In the genomic region with DNA sequence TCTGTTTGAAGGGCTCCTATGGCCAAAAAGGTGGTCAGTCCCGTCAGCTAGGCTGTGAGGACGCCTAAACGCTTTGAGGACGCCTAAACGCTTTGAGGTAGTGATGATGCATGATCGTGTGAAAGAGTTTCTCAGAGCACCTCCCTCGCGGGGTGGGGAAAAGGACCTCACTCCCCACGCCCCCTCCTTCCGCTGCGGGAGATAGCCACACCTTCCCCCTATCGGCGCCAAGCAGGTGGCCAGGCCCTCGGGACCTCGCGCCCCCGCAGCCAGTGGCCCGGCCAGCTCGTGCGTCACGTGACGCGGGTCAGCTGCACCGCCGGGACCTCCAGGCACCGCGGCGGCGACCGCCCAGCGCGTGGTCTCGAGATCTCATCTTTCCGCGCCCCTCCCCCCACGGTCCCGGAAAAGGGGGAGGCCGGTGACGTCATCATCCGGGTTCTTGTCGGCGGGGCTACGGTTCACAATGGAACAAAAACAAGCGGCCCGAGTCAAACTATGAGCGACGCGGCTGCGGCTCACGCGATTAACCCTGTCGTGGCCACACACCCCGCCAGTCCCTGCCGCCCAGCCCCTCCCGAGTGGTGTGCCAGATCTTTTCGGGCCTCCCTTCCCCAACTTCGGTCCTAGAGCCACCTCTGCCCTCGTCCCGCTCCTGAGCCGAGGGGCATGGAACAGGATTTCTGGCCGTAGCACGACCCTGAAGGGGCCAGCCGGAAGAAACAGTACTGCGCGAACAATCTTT, we compare ENCODE assay signal across 8 cellular contexts. TPM values are rescaled to one million over a fixed set of nuclear protein-coding genes. Genes with fewer than 3 reads are reported as not detected.
A peak's percentile ranks its signal among the peaks of the same experiment; 100 is the strongest.
DNase-seq lines count a peak whose midpoint lies in the region; ATAC-seq and TF ChIP-seq lines count a peak whose summit lies in the region.

No MANE protein-coding gene starts in this region.

- H3K27me3 Mint-ChIP-seq in immature natural killer cell (ENCODE audit: low read depth in 3 of 3): peaks cover 25 to 32% (median 30%) of the 10 kb centered on the region in 3 donors

- peaks cover 43% of the 10 kb centered on the region for H3K79me2 ChIP-seq in smooth muscle cell (ENCODE audit: low read depth)

- peak overlapping the region; percentile 100 for H3K9ac ChIP-seq in smooth muscle cell (ENCODE audit: low read depth)

- H3K9me3 ChIP-seq in smooth muscle cell (replicated peaks; ENCODE audit: low read depth): no peaks in the 10 kb centered on the region

- H4K20me1 ChIP-seq in smooth muscle cell (ENCODE audit: low read depth): peaks cover 40% of the 10 kb centered on the region

- DNase-seq in AG09319 (ENCODE audit: extremely low read depth, low read depth) (peak; percentile 92), NCI-H345 (lab: John Stamatoyannopoulos, UW) (peak; percentile 99), immature natural killer cell (peak; percentile 99 to 100 (median 100)), smooth muscle cell (lab: John Stamatoyannopoulos, UW; ENCODE audit: unreplicated experiment) (peak; percentile 87)
- peak; percentile 81 to 95 (median 86) for DNase-seq in activated CD4-positive, CD25-positive, alpha-beta regulatory T cell (lab: John Stamatoyannopoulos, UW)
- DNase-seq in central memory CD4-positive, alpha-beta T cell: peak; percentile 98

- H3K4me3 ChIP-seq in smooth muscle cell: peak overlapping the region; percentile 65

- WGBS in smooth muscle cell (ENCODE audit: low lambda C conversion rate): 33% methylated on average over 62 of the region's 65 CpGs

- H3K27ac Mint-ChIP-seq in immature natural killer cell: peak overlapping the region; percentile 96 to 100 (median 100)

- no peaks in the 10 kb centered on the region for H3F3A ChIP-seq in smooth muscle cell (ENCODE audit: low read depth)

- ATAC-seq in GM19025 (IDR thresholded peaks at IDR 0.05; ENCODE audit: low read depth, unreplicated experiment) (peak; percentile 55), HG03280 (IDR thresholded peaks at IDR 0.05; ENCODE audit: unreplicated experiment) (peak; percentile 56)

- peaks cover 12% of the 10 kb centered on the region for H3K4me1 ChIP-seq in smooth muscle cell (ENCODE audit: low read depth)

- no peaks in the 10 kb centered on the region for H3K9me3 Mint-ChIP-seq in immature natural killer cell

- H2AFZ ChIP-seq in smooth muscle cell (ENCODE audit: low read depth): peak overlapping the region; percentile 85

- H3K4me3 Mint-ChIP-seq in immature natural killer cell: peak overlapping the region; percentile 91 to 98 (median 97)

- peaks cover 0 to 4% (median 3%) of the 10 kb centered on the region in 3 donors for H3K36me3 Mint-ChIP-seq in immature natural killer cell

- no peaks in the 10 kb centered on the region for H3K36me3 ChIP-seq in smooth muscle cell (ENCODE audit: low read depth)

- H3K27me3 ChIP-seq in smooth muscle cell (ENCODE audit: low read depth): no peaks in the 10 kb centered on the region

- H3K27ac ChIP-seq in smooth muscle cell (ENCODE audit: low read depth): peak overlapping the region; percentile 100

- H3K4me1 Mint-ChIP-seq in immature natural killer cell: peaks cover 41 to 46% of the 10 kb centered on the region in 2 donors

- H3K4me2 ChIP-seq in smooth muscle cell: peak overlapping the region; percentile 93

- TF ChIP-seq CTCF in AG09319 (IDR thresholded peaks at IDR 0.05; ENCODE audit: low read depth, low read length): no peak
- TF ChIP-seq CTCF in smooth muscle cell (IDR thresholded peaks at IDR 0.05; ENCODE audit: borderline replicate concordance, insufficient read depth, poor library complexity, severe bottlenecking): no peak

RNA-seq across cellular contexts. Expression of gene USP9X, which starts 0.7 kb away (rescaled TPM):
- polyA plus RNA-seq in immature natural killer cell (10 to 100 TPM in 2 of 3 donors, 1 to 10 TPM in 1; 7.4 to 30.7 (median 12.0) TPM), smooth muscle cell (26.0 and 26.4 TPM in 2 replicates)
- total RNA-seq in smooth muscle cell: 98.0 and 108 TPM in 2 replicates

Comparison
In these comparisons a context has a peak if more than half of its experiments do, and no peak if none do; other contexts are left out.
1. Peak in every context shown above with its lines: DNase-seq, ATAC-seq, H3K4me3 ChIP-seq and H3K27ac ChIP-seq.